16 cellular contexts compared by ENCODE assay signal in the genomic region with DNA sequence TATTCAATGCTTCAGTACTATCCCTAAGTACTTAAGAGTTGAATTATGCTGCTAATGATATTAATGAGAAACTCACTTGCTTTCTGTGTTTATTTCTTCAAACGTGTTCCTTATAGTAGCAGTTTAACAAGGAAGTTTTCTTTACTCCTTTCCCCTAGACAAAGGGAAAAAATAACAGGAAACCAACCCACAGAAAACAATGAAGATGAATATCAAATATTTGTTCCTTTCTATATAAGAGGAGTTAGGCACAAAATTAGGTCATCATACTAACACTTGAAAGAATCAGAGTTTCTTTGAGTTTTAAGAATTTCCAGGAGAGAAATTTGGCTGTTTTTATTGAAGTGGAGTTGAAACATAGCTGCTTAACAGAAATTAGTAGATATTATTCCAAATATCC. TPM values are rescaled to one million over a fixed set of nuclear protein-coding genes. Genes with fewer than 3 reads are reported as not detected.
DNase-seq lines count a peak whose midpoint lies in the region; ATAC-seq and TF ChIP-seq lines count a peak whose summit lies in the region.
"Had no signal": no experiment of that assay in that cellular context is flagged by ENCODE, and none has a peak within 500 bp of the region (broad histone marks: within the 10 kb centered on the region; RNA-seq: fewer than 3 reads in every experiment).

No MANE protein-coding gene starts in this region.

- ATAC-seq in lower lobe of right lung, result no peak
- ATAC-seq in HG03354 (IDR thresholded peaks at IDR 0.05; ENCODE audit: poor library complexity, severe bottlenecking, unreplicated experiment), result no peak
- ATAC-seq: GM12878 had no signal

- H3K27ac ChIP-seq in ACC112 (ENCODE audit: low read depth, low read length) (no peak overlapping the region), lower lobe of right lung (peak overlapping the region; percentile 10), mesendoderm (ENCODE audit: low read depth, low read length) (no peak overlapping the region)
- H3K27ac ChIP-seq: C4-2B had no signal

- H3K23ac ChIP-seq in mesendoderm (ENCODE audit: low read length), result no peak overlapping the region

- DNase-seq in dermis blood vessel endothelial cell, result peak; percentile 46
- no peak for DNase-seq in lower lobe of right lung
- no peak for DNase-seq in mesendoderm
- DNase-seq in H4 (ENCODE audit: low spot score), result no peak
- DNase-seq in DMS153 (lab: John Stamatoyannopoulos, UW), result no peak
- DNase-seq: AML-193; Caco-2; CD4-positive, alpha-beta T cell; DND-41; EL had no signal

- WGBS in mesendoderm (ENCODE audit: extremely low coverage, insufficient coverage, low lambda C conversion rate), result no CpG with 5 or more reads among the region's 1 CpG

- H4K8ac ChIP-seq in mesendoderm (ENCODE audit: low read depth, low read length), result no peak overlapping the region

- H3K79me2 ChIP-seq in ACC112 (ENCODE audit: control insufficient read depth, insufficient read depth, low read length, unreplicated experiment) (no peaks in the 10 kb centered on the region), Loucy (ENCODE audit: insufficient read depth, low read length) (no peaks in the 10 kb centered on the region), mesendoderm (ENCODE audit: control insufficient read depth, insufficient read depth, low read length) (no peaks in the 10 kb centered on the region)

- H3K79me1 ChIP-seq in mesendoderm (ENCODE audit: low read length), result no peaks in the 10 kb centered on the region

- H3K56ac ChIP-seq in mesendoderm (ENCODE audit: low read length), result no peak overlapping the region

- intact Hi-C loops in lower lobe of right lung (cut with DNase I), result no loop called here

- no peak overlapping the region for H3K18ac ChIP-seq in mesendoderm (ENCODE audit: low read length)

- no peak overlapping the region for H2BK15ac ChIP-seq in mesendoderm (replicated peaks; ENCODE audit: low read depth)

- H3K4me2 ChIP-seq in Loucy (ENCODE audit: low read depth, low read length, poor library complexity, severe bottlenecking) (no peak overlapping the region), mesendoderm (ENCODE audit: low read length) (no peak overlapping the region)

- H3K4ac ChIP-seq in mesendoderm (ENCODE audit: low read depth, low read length), result no peak overlapping the region

- H3K27me3 ChIP-seq in ACC112 (ENCODE audit: insufficient read depth, low read length), result no peaks in the 10 kb centered on the region
- no peaks in the 10 kb centered on the region for H3K27me3 ChIP-seq in Loucy (ENCODE audit: insufficient read depth, low read length, poor library complexity, severe bottlenecking)
- H3K27me3 ChIP-seq in lower lobe of right lung (ENCODE audit: low read depth), result no peaks in the 10 kb centered on the region
- H3K27me3 ChIP-seq in mesendoderm (ENCODE audit: insufficient read depth, low read length, poor library complexity), result no peaks in the 10 kb centered on the region

- H3F3A ChIP-seq in Loucy (ENCODE audit: low read depth), result no peaks in the 10 kb centered on the region

- no peaks in the 10 kb centered on the region for H3K9me3 ChIP-seq in Loucy (ENCODE audit: insufficient read depth, low read depth, low read length)
- H3K9me3 ChIP-seq in lower lobe of right lung, result no peaks in the 10 kb centered on the region
- H3K9me3 ChIP-seq: Caco-2, HAP-1 had no signal

- H3K4me1 ChIP-seq in ACC112 (ENCODE audit: control insufficient read depth, insufficient read depth, low read length, unreplicated experiment), result peaks cover 6% of the 10 kb centered on the region
- no peaks in the 10 kb centered on the region for H3K4me1 ChIP-seq in Loucy (ENCODE audit: insufficient read depth, low read length, poor library complexity, severe bottlenecking)
- no peaks in the 10 kb centered on the region for H3K4me1 ChIP-seq in lower lobe of right lung
- no peaks in the 10 kb centered on the region for H3K4me1 ChIP-seq in mesendoderm (ENCODE audit: control insufficient read depth, low read depth, low read length)
- H3K4me1 ChIP-seq: Caco-2, HAP-1 had no signal

- no peaks in the 10 kb centered on the region for H4K20me1 ChIP-seq in Loucy (ENCODE audit: insufficient read depth, low read length, poor library complexity, severe bottlenecking)

- no peak overlapping the region for H2BK5ac ChIP-seq in mesendoderm (ENCODE audit: low read length)

- H3K9ac ChIP-seq in Loucy (ENCODE audit: low read depth, low read length, poor library complexity, severe bottlenecking) (no peak overlapping the region), mesendoderm (ENCODE audit: low read length) (no peak overlapping the region)

- no peaks in the 10 kb centered on the region for H3K9me2 ChIP-seq in Loucy (replicated peaks; ENCODE audit: low read depth, low read length)

- H3K4me3 ChIP-seq in ACC112 (ENCODE audit: low read depth, low read length), result no peak overlapping the region
- no peak overlapping the region for H3K4me3 ChIP-seq in Loucy (ENCODE audit: low read length, poor library complexity, severe bottlenecking)
- H3K4me3 ChIP-seq in lower lobe of right lung, result no peak overlapping the region
- no peak overlapping the region for H3K4me3 ChIP-seq in mesendoderm (ENCODE audit: low read length)
- H3K4me3 ChIP-seq: GM12878, HAP-1 had no signal

- no peak overlapping the region for H2AK5ac ChIP-seq in mesendoderm (ENCODE audit: low read length)

- peak overlapping the region; percentile 73 for H2AFZ ChIP-seq in ACC112 (ENCODE audit: low read length, unreplicated experiment)
- H2AFZ ChIP-seq in Loucy (ENCODE audit: low read length), result 0 out of 2 replicates have a peak overlapping the region, but pooled peaks have one; percentile 26

- no peaks in the 10 kb centered on the region for H3K36me3 ChIP-seq in ACC112 (ENCODE audit: insufficient read depth, low read length)
- H3K36me3 ChIP-seq in Loucy (ENCODE audit: insufficient read depth, low read length), result no peaks in the 10 kb centered on the region
- no peaks in the 10 kb centered on the region for H3K36me3 ChIP-seq in lower lobe of right lung
- no peaks in the 10 kb centered on the region for H3K36me3 ChIP-seq in mesendoderm (ENCODE audit: control insufficient read depth, insufficient read depth, low read length)
- H3K36me3 ChIP-seq: HAP-1 had no signal

- no peak overlapping the region for H4K5ac ChIP-seq in mesendoderm (ENCODE audit: low read length)

- TF ChIP-seq CTCF in Loucy (conservative IDR thresholded peaks at IDR 0.05; ENCODE audit: low read length) (no peak), lower lobe of right lung (IDR thresholded peaks at IDR 0.05) (no peak)

- H2BK120ac ChIP-seq in mesendoderm (ENCODE audit: low read depth, low read length), result no peak overlapping the region

RNA-seq across cellular contexts. Expression of gene OCLN, which starts 15.4 kb away (rescaled TPM):
- 4.4 and 5.7 TPM in 2 replicates for total RNA-seq in dermis blood vessel endothelial cell
- total RNA-seq in lower lobe of right lung, result 121 TPM
- polyA plus RNA-seq in mesendoderm (2013, experiment 1 of 2), result 27.0 TPM
- polyA plus RNA-seq in mesendoderm (2013, experiment 2 of 2), result 28.7 TPM
- 2.9 and 5.2 TPM in 2 replicates for total RNA-seq in H4 (2014; rRNA removed; shearing (Covaris generic))

Comparison
In these comparisons a context has a peak if more than half of its experiments do, and no peak if none do; other contexts are left out.
1. RNA of gene OCLN, which starts 15.4 kb away (total RNA-seq): 121 TPM in lower lobe of right lung (single experiment); 4.4 to 5.7 TPM in dermis blood vessel endothelial cell and 2.9 to 5.2 TPM in H4; every median in the first group is over 10 times any median in the second.